Comparison of ENCODE assay signal across 8 cellular contexts in the genomic region with DNA sequence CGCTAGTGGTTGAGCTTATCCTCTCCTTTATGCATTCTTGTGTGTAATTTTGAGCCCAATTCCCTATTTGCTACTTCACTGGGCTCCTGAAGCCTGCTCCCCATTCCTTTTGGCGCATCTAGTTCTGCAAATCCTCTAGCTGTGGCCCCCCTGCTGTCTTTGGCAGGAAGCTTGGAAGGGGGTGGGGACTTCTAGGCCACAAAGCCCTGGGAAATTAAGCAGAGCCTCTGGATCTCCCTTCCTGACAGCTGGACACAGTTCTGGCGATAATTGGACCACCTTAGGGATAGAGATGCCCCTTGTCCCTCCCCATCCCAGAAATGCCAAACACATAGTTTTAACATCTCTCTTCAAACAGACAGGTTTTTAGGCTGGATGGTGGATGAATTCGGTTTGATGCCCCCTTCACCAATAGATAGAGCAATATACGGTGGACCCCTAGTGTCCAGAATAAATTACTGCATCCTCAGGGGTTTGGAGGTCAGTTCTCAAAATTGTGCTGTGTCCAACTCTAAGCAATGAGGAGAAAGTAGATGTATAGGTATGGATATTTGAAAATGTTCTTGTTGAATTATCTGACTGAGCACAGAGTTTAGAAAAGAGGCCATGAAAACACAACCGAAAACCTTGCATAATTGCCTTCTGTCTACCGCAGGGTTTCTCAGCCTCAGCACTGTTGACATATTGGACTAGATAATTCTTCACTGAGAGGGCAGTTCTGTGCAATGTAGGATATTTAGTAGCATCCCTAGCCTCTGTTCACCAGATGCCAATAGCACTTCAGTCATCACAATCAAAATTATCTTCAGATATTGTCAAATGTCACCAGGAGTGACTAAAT.
DNase-seq lines count a peak whose midpoint lies in the region; ATAC-seq lines count a peak whose summit lies in the region.

No MANE protein-coding gene starts in this region.

- H3K4me1 ChIP-seq in ES-I3 (ENCODE audit: insufficient read depth, low read length) (0 out of 2 replicates have a peak, but pooled peaks cover 4% of the 10 kb centered on the region), mesodermal cell (ENCODE audit: control insufficient read depth, insufficient read depth, low read length, poor library complexity, severe bottlenecking) (peaks cover 8% of the 10 kb centered on the region)

- peak overlapping the region; percentile 62 for H3K27ac ChIP-seq in mesodermal cell (ENCODE audit: low read depth, low read length, severe bottlenecking)

- H3K9me3 ChIP-seq in ES-I3 (ENCODE audit: control insufficient read depth, insufficient read depth, low read length) (no peaks in the 10 kb centered on the region), mesodermal cell (ENCODE audit: control insufficient read depth, low read length) (no peaks in the 10 kb centered on the region)

- DNase-seq in HK-2 (ENCODE audit: unreplicated experiment) (peak; percentile 21), RKO (ENCODE audit: low spot score) (peak; percentile 61), epidermal melanocyte (ENCODE audit: insufficient read length, low spot score) (peak; percentile 57)

- H3K9ac ChIP-seq in ES-I3 (ENCODE audit: low read depth, low read length), result peak overlapping the region; percentile 35; the same call in 1 of the 2 replicates

- no peak overlapping the region for H3K4me3 ChIP-seq in mesodermal cell (ENCODE audit: extremely low read depth, insufficient read depth, low read length, poor library complexity, severe bottlenecking)

- H3K36me3 ChIP-seq in ES-I3 (ENCODE audit: insufficient read depth, low read length) (no peaks in the 10 kb centered on the region), mesodermal cell (ENCODE audit: control insufficient read depth, insufficient read depth, low read length) (no peaks in the 10 kb centered on the region)

- ATAC-seq in GM21723 (IDR thresholded peaks at IDR 0.05; ENCODE audit: unreplicated experiment) (no peak), GM18858 (IDR thresholded peaks at IDR 0.05; ENCODE audit: unreplicated experiment) (no peak), GM18502 (IDR thresholded peaks at IDR 0.05; ENCODE audit: poor library complexity, unreplicated experiment) (no peak)

- WGBS in mesodermal cell (ENCODE audit: insufficient coverage in 2 of 2), 2 experiments, result 8 to 62% methylated on average over 2 of the region's 7 CpGs
